8 cellular contexts compared by ENCODE assay signal in the genomic region with DNA sequence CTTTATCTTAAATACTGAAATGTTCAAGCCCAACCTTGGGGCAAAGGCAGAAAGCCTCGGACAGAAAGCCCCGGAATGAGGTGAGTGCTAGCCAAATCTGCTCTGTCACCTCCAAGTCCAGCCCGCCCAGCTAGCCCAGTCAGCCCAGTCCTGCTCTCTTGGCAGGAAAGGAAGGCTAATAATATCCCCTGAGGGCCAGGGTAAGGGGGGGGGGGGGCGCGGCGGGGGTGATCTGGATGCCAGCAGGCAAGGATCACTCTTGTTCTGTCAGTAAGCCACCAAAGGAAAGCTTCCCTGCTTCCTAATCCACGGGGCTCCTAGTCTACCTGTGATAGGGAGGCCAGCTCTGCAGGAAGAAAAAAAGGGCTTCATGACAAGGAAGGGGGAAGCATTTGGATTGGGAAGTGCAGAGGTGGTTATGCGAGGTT. TPM values are rescaled to one million over a fixed set of nuclear protein-coding genes. Genes with fewer than 3 reads are reported as not detected.
A peak's percentile ranks its signal among the peaks of the same experiment; 100 is the strongest.
DNase-seq lines count a peak whose midpoint lies in the region; ATAC-seq and TF ChIP-seq lines count a peak whose summit lies in the region.

No MANE protein-coding gene starts in this region.

- no peaks in the 10 kb centered on the region for H3K27me3 Mint-ChIP-seq in activated T-helper 2 cell treated with anti-CD3 and anti-CD28 coated beads, Interferon-gamma antibody, Interleukin-2, Interleukin-4, amounts not matched to agents 10 μg/mL and 5 μg/mL and 100 μg/mL, durations not matched to agents 14 hours and 24 hours and 36 hours (ENCODE audit: low read depth)

- intact Hi-C loops in activated T-helper 2 cell treated with anti-CD3 and anti-CD28 coated beads, Interferon-gamma antibody, Interleukin-2, Interleukin-4, amounts not matched to agents 10 μg/mL and 5 μg/mL and 100 μg/mL, durations not matched to agents 14 hours and 24 hours and 36 hours (cut with micrococcal nuclease) = no loop called here
- intact Hi-C loops in heart left ventricle (cut with DNase I) (loop anchor here in 3 of 10 donors (5.0 to 10.0 kb wide), 2 partner anchors 137 to 190 kb away; a partner anchor contains a TSS), sigmoid colon (cut with DNase I) (loop anchor here (5.0 to 10.0 kb wide), 2 partner anchors 118 to 280 kb away; a partner anchor contains a TSS)

- no peaks in the 10 kb centered on the region; the same call in 1 of the 2 replicates for H3K36me3 ChIP-seq in HAP-1 (replicated peaks)
- no peaks in the 10 kb centered on the region for H3K36me3 ChIP-seq in heart left ventricle
- H3K36me3 ChIP-seq in sigmoid colon = no peaks in the 10 kb centered on the region

- H3K4me3 ChIP-seq in AG04450 (ENCODE audit: low read depth, low read length) = peak overlapping the region; percentile 79
- peak overlapping the region; percentile 62 for H3K4me3 ChIP-seq in HAP-1
- peak overlapping the region in 11 of 12 donors; percentile 71 to 99 (median 86) for H3K4me3 ChIP-seq in heart left ventricle
- peak overlapping the region; percentile 83 to 99 (median 94) for H3K4me3 ChIP-seq in sigmoid colon

- no peaks in the 10 kb centered on the region for H3K9me3 Mint-ChIP-seq in activated T-helper 2 cell treated with anti-CD3 and anti-CD28 coated beads, Interferon-gamma antibody, Interleukin-2, Interleukin-4, amounts not matched to agents 10 μg/mL and 5 μg/mL and 100 μg/mL, durations not matched to agents 14 hours and 24 hours and 36 hours

- TF ChIP-seq POLR2A in heart left ventricle (IDR thresholded peaks at IDR 0.05) (no peak), sigmoid colon (IDR thresholded peaks at IDR 0.05) (no peak)

- peak overlapping the region; percentile 85 for H3K4me3 Mint-ChIP-seq in activated T-helper 2 cell treated with anti-CD3 and anti-CD28 coated beads, Interferon-gamma antibody, Interleukin-2, Interleukin-4, amounts not matched to agents 10 μg/mL and 5 μg/mL and 100 μg/mL, durations not matched to agents 14 hours and 24 hours and 36 hours (ENCODE audit: low read depth)

- WGBS in heart left ventricle, 4 donors = 2 to 8% (median 7%) methylated on average over 6 to 8 of the region's 8 CpGs
- 16 to 41% methylated on average over 8 of the region's 8 CpGs for WGBS in sigmoid colon, 2 donors

- H3K9me3 ChIP-seq in AG04450 (ENCODE audit: control insufficient read depth, insufficient read depth, low read length) (no peaks in the 10 kb centered on the region; the same call in 1 of the 2 replicates), HAP-1 (no peaks in the 10 kb centered on the region), heart left ventricle (no peaks in the 10 kb centered on the region), sigmoid colon (no peaks in the 10 kb centered on the region)

- CTCF ChIA-PET in AG04450 (lab: Charles Lee) = interaction anchor here (0.7 to 2.6 kb wide), 6 partner anchors 10 to 142 kb away, joined by 3 to 25 read pairs (median 4); a partner anchor contains a TSS

- DNase-seq in AG04450 (ENCODE audit: low read depth, low spot score) (no peak), HAP-1 (ENCODE audit: low spot score in 2 of 2) (peak in 1 of 2 experiments; percentile 34), heart left ventricle (peak; percentile 72 to 86 (median 73)), sigmoid colon (no peak), NCI-H2107 treated with DMSO at 0.1 percent for 48 hours (lab: John Stamatoyannopoulos, UW; ENCODE audit: unreplicated experiment) (no peak)
- DNase-seq in activated T-helper 2 cell treated with anti-CD3 and anti-CD28 coated beads, Interferon-gamma antibody, Interleukin-2, Interleukin-4, amounts not matched to agents 10 μg/mL and 5 μg/mL and 100 μg/mL, durations not matched to agents 14 hours and 24 hours and 36 hours (ENCODE audit: low spot score) = no peak
- no peak for DNase-seq in activated CD8-positive, alpha-beta memory T cell treated with anti-CD3 and anti-CD28 coated beads for 24 hours

- POLR2A ChIA-PET in AG04450 (lab: Yijun Ruan, JAX) = no interaction called here

- no peak overlapping the region for H3K27ac Mint-ChIP-seq in activated T-helper 2 cell treated with anti-CD3 and anti-CD28 coated beads, Interferon-gamma antibody, Interleukin-2, Interleukin-4, amounts not matched to agents 10 μg/mL and 5 μg/mL and 100 μg/mL, durations not matched to agents 14 hours and 24 hours and 36 hours

- TF ChIP-seq CTCF in AG04450 (IDR thresholded peaks at IDR 0.05; ENCODE audit: low read depth, low read length) (no peak), heart left ventricle (IDR thresholded peaks at IDR 0.05) (no peak), sigmoid colon (IDR thresholded peaks at IDR 0.05) (no peak)

- in situ Hi-C loops in HAP-1 (cut with MboI; ENCODE audit: low sequenced_read_pairs) = no loop called here

- ATAC-seq in heart left ventricle = peak; percentile 84 to 93 (median 87)
- no peak for ATAC-seq in GM21528 (IDR thresholded peaks at IDR 0.05; ENCODE audit: low FRiP score, unreplicated experiment)

- H3K4me1 Mint-ChIP-seq in activated T-helper 2 cell treated with anti-CD3 and anti-CD28 coated beads, Interferon-gamma antibody, Interleukin-2, Interleukin-4, amounts not matched to agents 10 μg/mL and 5 μg/mL and 100 μg/mL, durations not matched to agents 14 hours and 24 hours and 36 hours (ENCODE audit: low read depth) = peaks cover 26% of the 10 kb centered on the region

- TF ChIP-seq EP300 in sigmoid colon (IDR thresholded peaks at IDR 0.05) = no peak

- H3K27me3 ChIP-seq in AG04450 (ENCODE audit: control insufficient read depth, insufficient read depth, low read length) (no peaks in the 10 kb centered on the region), HAP-1 (ENCODE audit: low read depth) (no peaks in the 10 kb centered on the region), heart left ventricle (no peaks in the 10 kb centered on the region), sigmoid colon (no peaks in the 10 kb centered on the region)

- H3K36me3 Mint-ChIP-seq in activated T-helper 2 cell treated with anti-CD3 and anti-CD28 coated beads, Interferon-gamma antibody, Interleukin-2, Interleukin-4, amounts not matched to agents 10 μg/mL and 5 μg/mL and 100 μg/mL, durations not matched to agents 14 hours and 24 hours and 36 hours (ENCODE audit: low read depth) = no peaks in the 10 kb centered on the region

- peak overlapping the region; percentile 22 for H3K27ac ChIP-seq in AG04450 (ENCODE audit: low read depth, low read length)
- peak overlapping the region; percentile 59 to 98 (median 91) for H3K27ac ChIP-seq in heart left ventricle
- peak overlapping the region; percentile 63 to 84 (median 83) for H3K27ac ChIP-seq in sigmoid colon

- H3K4me1 ChIP-seq in HAP-1 (peaks cover 7% of the 10 kb centered on the region; the same call in 1 of the 2 replicates), heart left ventricle (peaks cover 0 to 67% (median 22%) of the 10 kb centered on the region in 12 donors), sigmoid colon (peaks cover 0 to 27% (median 21%) of the 10 kb centered on the region in 4 donors)

RNA-seq across cellular contexts. Expression of a gene that starts 1.1 kb away (rescaled TPM):
- polyA plus RNA-seq in AG04450 (2011; rRNA removed) (39.5 and 39.8 TPM in 2 replicates), heart left ventricle (10 to 100 TPM; 21.1 to 22.2 TPM), sigmoid colon (10 to 100 TPM; 21.6 to 32.1 (median 25.9) TPM)
- polyA minus RNA-seq in AG04450 (2011; rRNA and poly(A)+ RNA removed) = 38.2 and 41.4 TPM in 2 replicates
- total RNA-seq in activated T-helper 2 cell treated with anti-CD3 and anti-CD28 coated beads, Interferon-gamma antibody, Interleukin-2, Interleukin-4, amounts not matched to agents 10 μg/mL and 5 μg/mL and 100 μg/mL, durations not matched to agents 14 hours and 24 hours and 36 hours = 26.0 and 26.8 TPM in 2 replicates
- total RNA-seq in heart left ventricle (10 to 100 TPM; 17.3 to 34.8 (median 31.1) TPM), sigmoid colon (10 to 100 TPM; 28.5 to 38.9 (median 31.5) TPM)

RNA-seq across cellular contexts. Expression of a gene that starts 28.8 kb away (rescaled TPM):
- polyA plus RNA-seq in AG04450 (2011; rRNA removed) (6.0 and 8.7 TPM in 2 replicates), heart left ventricle (1 to 10 TPM; 3.2 to 7.0 TPM), sigmoid colon (10 to 100 TPM in 2 of 3 donors, 1 to 10 TPM in 1; 7.8 to 11.7 (median 11.6) TPM)
- polyA minus RNA-seq in AG04450 (2011; rRNA and poly(A)+ RNA removed) = 2.9 and 4.2 TPM in 2 replicates
- total RNA-seq in activated T-helper 2 cell treated with anti-CD3 and anti-CD28 coated beads, Interferon-gamma antibody, Interleukin-2, Interleukin-4, amounts not matched to agents 10 μg/mL and 5 μg/mL and 100 μg/mL, durations not matched to agents 14 hours and 24 hours and 36 hours = 24.0 and 28.6 TPM in 2 replicates
- total RNA-seq in heart left ventricle (1 to 10 TPM; 3.7 to 6.2 (median 4.9) TPM), sigmoid colon (1 to 10 TPM; 4.4 to 6.4 (median 5.5) TPM)

Comparison
In these comparisons a context has a peak if more than half of its experiments do, and no peak if none do; other contexts are left out.
1. DNase-seq: peak in heart left ventricle (5 of 5); none in AG04450 (single experiment), activated T-helper 2 cell treated with anti-CD3 and anti-CD28 coated beads, Interferon-gamma antibody, Interleukin-2, Interleukin-4, amounts not matched to agents 10 μg/mL and 5 μg/mL and 100 μg/mL, durations not matched to agents 14 hours and 24 hours and 36 hours (single experiment), sigmoid colon (single experiment), NCI-H2107 treated with DMSO at 0.1 percent for 48 hours (single experiment) and activated CD8-positive, alpha-beta memory T cell treated with anti-CD3 and anti-CD28 coated beads for 24 hours (single experiment).
2. H3K27ac ChIP-seq: peak in every context shown above with its lines; median percentile 91 in heart left ventricle; 83 in sigmoid colon; 22 in AG04450.
3. Peak in every context shown above with its lines, with median percentiles within 50 percentile points of each other: H3K4me3 ChIP-seq.